ENCODE assay signal across 8 cellular contexts in genomic region chr9:69174645-69175487, GRCh38. TPM values are rescaled to one million over a fixed set of nuclear protein-coding genes. Genes with fewer than 3 reads are reported as not detected.
DNase-seq lines count a peak whose midpoint lies in the region; ATAC-seq lines count a peak whose summit lies in the region.

No MANE protein-coding gene starts in this region.

- ATAC-seq in GM19351 (IDR thresholded peaks at IDR 0.05; ENCODE audit: unreplicated experiment) = peak; percentile 50
- ATAC-seq in HG03354 (IDR thresholded peaks at IDR 0.05; ENCODE audit: poor library complexity, severe bottlenecking, unreplicated experiment) = peak; percentile 53

- peaks cover 4% of the 10 kb centered on the region; the same call in 1 of the 2 replicates for H3K36me3 ChIP-seq in SJSA1

- peak overlapping the region; percentile 94 for H3K27ac ChIP-seq in SJSA1
- H3K27ac ChIP-seq in caudate nucleus (ENCODE audit: low read depth, low read length) = peak overlapping the region; percentile 29

- peaks cover 38% of the 10 kb centered on the region for H3K4me1 ChIP-seq in SJSA1 (replicated peaks)

- H3K4me3 ChIP-seq in SJSA1 = peak overlapping the region; percentile 86

- no peaks in the 10 kb centered on the region for H3K27me3 ChIP-seq in SJSA1 (replicated peaks)

- DNase-seq in DMS79 treated with DMSO at 0.1 percent for 48 hours (lab: John Stamatoyannopoulos, UW) = peak; percentile 17
- DNase-seq in SJSA1 (ENCODE audit: low read depth in 1 of 2, low spot score in 2 of 2) = peak; percentile 84 to 86
- DNase-seq in caudate nucleus (lab: John Stamatoyannopoulos, UW) = peak in 10 of 61 donors; percentile 8 to 33 (median 18)
- peak; percentile 94 for DNase-seq in kidney glomerular epithelial cell (lab: John Stamatoyannopoulos, UW)
- DNase-seq in stimulated activated CD4-positive, alpha-beta T cell treated with anti-CD3 and anti-CD28 coated beads, Interleukin-2, amount 100 ng/mL, for 48 hours = peak; percentile 24 to 55
- DNase-seq in activated gamma-delta T cell (lab: John Stamatoyannopoulos, UW) = no peak

- no peaks in the 10 kb centered on the region for H3K9me3 ChIP-seq in SJSA1 (replicated peaks)

RNA-seq across cellular contexts. Expression of gene TJP2, which starts 0.8 kb away (rescaled TPM):
- total RNA-seq in SJSA1 (2014; rRNA removed; shearing (Covaris generic)) = 15.0 and 25.8 TPM in 2 replicates
